ENCODE assay signal across 24 cellular contexts in the genomic region with DNA sequence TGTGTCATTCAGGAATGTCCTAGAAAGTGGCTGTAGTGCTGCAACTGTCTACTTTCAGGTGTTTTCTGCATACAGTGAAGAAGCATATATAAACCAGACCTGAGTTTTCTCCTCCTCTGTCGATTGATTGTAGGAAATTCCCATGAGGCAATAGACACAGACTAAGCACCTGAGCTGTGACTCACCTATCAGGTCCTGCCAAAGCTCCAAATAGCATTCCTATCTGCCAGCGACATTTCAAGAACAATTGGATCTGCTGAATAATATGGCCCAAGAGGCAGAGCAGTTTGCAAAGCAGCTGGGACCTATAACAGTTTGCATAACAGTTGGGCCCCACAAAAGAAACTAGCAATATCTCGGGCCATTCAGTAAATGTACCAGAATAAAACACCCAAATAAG.
DNase-seq lines count a peak whose midpoint lies in the region; ATAC-seq, FAIRE-seq and TF ChIP-seq lines count a peak whose summit lies in the region.
"Had no signal": no experiment of that assay in that cellular context is flagged by ENCODE, and none has a peak within 500 bp of the region (broad histone marks: within the 10 kb centered on the region; RNA-seq: fewer than 3 reads in every experiment).

No MANE protein-coding gene starts in this region.

- H3K9me3 ChIP-seq in breast epithelium (no peaks in the 10 kb centered on the region), keratinocyte (ENCODE audit: control insufficient read depth, low read depth, low read length) (no peaks in the 10 kb centered on the region), heart left ventricle (no peaks in the 10 kb centered on the region)
- H3K9me3 ChIP-seq: Peyer's patch, SJSA1 had no signal

- intact Hi-C loops in MCF 10A (cut with micrococcal nuclease): no loop called here
- intact Hi-C loops in breast epithelium (cut with DNase I; ENCODE audit: low total_unique reads): loop anchor here (5.0 kb wide), 1 partner anchor 1418 kb away; no protein-coding TSS in a partner anchor
- intact Hi-C loops in heart left ventricle (cut with DNase I): no loop called here

- H3K4me1 Mint-ChIP-seq in MCF 10A (ENCODE audit: insufficient read depth, unreplicated experiment): peaks cover 8% of the 10 kb centered on the region
- H3K4me1 Mint-ChIP-seq: CD8-positive, alpha-beta memory T cell had no signal

- FAIRE-seq in keratinocyte (lab: Jason Lieb, UNC): peak; percentile 77
- no peak for FAIRE-seq in GM12892 (lab: Jason Lieb, UNC)
- FAIRE-seq: HepG2, K562 had no signal

- H3K4me3 ChIP-seq in breast epithelium: no peak overlapping the region
- no peak overlapping the region for H3K4me3 ChIP-seq in epithelial cell of esophagus (ENCODE audit: low read length)
- no peak overlapping the region for H3K4me3 ChIP-seq in keratinocyte (ENCODE audit: control insufficient read depth in 2 of 3, extremely low read depth in 1 of 3, insufficient read depth in 2 of 3, low read depth in 1 of 3, low read length in 3 of 3)
- H3K4me3 ChIP-seq in heart left ventricle: no peak overlapping the region
- H3K4me3 ChIP-seq: K562, Peyer's patch, SJSA1 had no signal

- peak; percentile 53 for DNase-seq in MCF 10A (ENCODE audit: unreplicated experiment)
- DNase-seq in breast epithelium (ENCODE audit: low spot score in 2 of 2): no peak
- peak; percentile 88 for DNase-seq in epithelial cell of esophagus (ENCODE audit: low read depth)
- peak; percentile 11 for DNase-seq in keratinocyte (ENCODE audit: low read depth, low spot score)
- no peak for DNase-seq in NCI-H510A treated with DMSO at 0.1 percent for 48 hours (lab: John Stamatoyannopoulos, UW)
- DNase-seq in heart left ventricle: no peak
- DNase-seq in GM12892 (ENCODE audit: insufficient read length): no peak
- DNase-seq: CD8-positive, alpha-beta memory T cell; EL; GF-D8; H7; MM.1S; NCI-H1048; NCI-H1417 treated with DMSO at 0.1 percent for 48 hours; NCI-H187; NCI-H446; NCI-H82; Peyer's patch had no signal

- H3K4me2 ChIP-seq in keratinocyte (ENCODE audit: control insufficient read depth, extremely low read depth, insufficient read depth, low read depth, low read length): no peak overlapping the region

- no peaks in the 10 kb centered on the region for H3K36me3 Mint-ChIP-seq in MCF 10A (ENCODE audit: insufficient read depth, unreplicated experiment)
- H3K36me3 Mint-ChIP-seq: CD8-positive, alpha-beta memory T cell had no signal

- H4K20me1 ChIP-seq in keratinocyte (ENCODE audit: control insufficient read depth, extremely low read depth, insufficient read depth, low read length): no peaks in the 10 kb centered on the region

- no peaks in the 10 kb centered on the region for H3K79me2 ChIP-seq in keratinocyte (ENCODE audit: control insufficient read depth, insufficient read depth, low read length)

- POLR2A ChIA-PET in MCF 10A (lab: Yijun Ruan, JAX): interaction anchor here (0.6 to 1.3 kb wide), 7 partner anchors 8 to 1227 kb away, joined by 3 to 4 read pairs (median 3); no protein-coding TSS in a partner anchor

- no peak overlapping the region for H2AFZ ChIP-seq in keratinocyte (ENCODE audit: control insufficient read depth, low read length)

- H3K27me3 Mint-ChIP-seq in MCF 10A (ENCODE audit: insufficient read depth, unreplicated experiment): no peaks in the 10 kb centered on the region
- H3K27me3 Mint-ChIP-seq: CD8-positive, alpha-beta memory T cell had no signal

- ATAC-seq in GM21717 (IDR thresholded peaks at IDR 0.05; ENCODE audit: unreplicated experiment) (no peak), heart left ventricle (no peak)
- ATAC-seq: HepG2, K562, Right ventricle myocardium inferior had no signal

- no peak overlapping the region for H3K9ac ChIP-seq in keratinocyte (ENCODE audit: control insufficient read depth, extremely low read depth, insufficient read depth, low read length)

- no peak overlapping the region for H3K27ac ChIP-seq in breast epithelium
- no peak overlapping the region for H3K27ac ChIP-seq in keratinocyte (ENCODE audit: control insufficient read depth, insufficient read depth, low read length)
- no peak overlapping the region for H3K27ac ChIP-seq in heart left ventricle
- H3K27ac ChIP-seq: C4-2B, Peyer's patch, SJSA1 had no signal

- dilution Hi-C loops in keratinocyte (cut with MboI; ENCODE audit: extremely low pct_ligation_motif_present, low sequenced_read_pairs): no loop called here

- H3K27ac Mint-ChIP-seq in MCF 10A (ENCODE audit: low read depth, unreplicated experiment): no peak overlapping the region
- H3K27ac Mint-ChIP-seq: CD8-positive, alpha-beta memory T cell had no signal

- TF ChIP-seq POLR2A in breast epithelium (IDR thresholded peaks at IDR 0.05) (no peak), heart left ventricle (IDR thresholded peaks at IDR 0.05) (no peak), GM12892 (IDR thresholded peaks at IDR 0.05; ENCODE audit: low read depth, low read length) (no peak)

- no peaks in the 10 kb centered on the region for H3K9me1 ChIP-seq in keratinocyte (ENCODE audit: control insufficient read depth, extremely low read depth, insufficient read depth, low read length)

- TF ChIP-seq CTCF in MCF 10A (IDR thresholded peaks at IDR 0.05; ENCODE audit: unreplicated experiment) (no peak), breast epithelium (IDR thresholded peaks at IDR 0.05) (no peak), epithelial cell of esophagus (IDR thresholded peaks at IDR 0.05; ENCODE audit: insufficient read depth, low read depth, low read length, missing control alignments) (no peak), keratinocyte (optimal IDR thresholded peaks at IDR 0.05 in 1 of 3, IDR thresholded peaks at IDR 0.05 in 1 of 3, conservative IDR thresholded peaks at IDR 0.05 in 1 of 3; ENCODE audit: extremely low read depth in 1 of 3, insufficient read depth in 2 of 3, low read length in 3 of 3) (no peak), heart left ventricle (IDR thresholded peaks at IDR 0.05) (no peak)

- H3K36me3 ChIP-seq in breast epithelium: no peaks in the 10 kb centered on the region
- H3K36me3 ChIP-seq in keratinocyte (ENCODE audit: control insufficient read depth in 2 of 2, extremely low read depth in 1 of 2, insufficient read depth in 2 of 2, low read length in 2 of 2): no peaks in the 10 kb centered on the region
- no peaks in the 10 kb centered on the region for H3K36me3 ChIP-seq in heart left ventricle
- H3K36me3 ChIP-seq: Peyer's patch, SJSA1 had no signal

- no peak overlapping the region for H3K4me3 Mint-ChIP-seq in MCF 10A (ENCODE audit: unreplicated experiment)
- H3K4me3 Mint-ChIP-seq: CD8-positive, alpha-beta memory T cell had no signal

- H3K4me1 ChIP-seq in breast epithelium: no peaks in the 10 kb centered on the region
- no peaks in the 10 kb centered on the region for H3K4me1 ChIP-seq in keratinocyte (ENCODE audit: control insufficient read depth, extremely low read depth, insufficient read depth, low read length)
- no peaks in the 10 kb centered on the region for H3K4me1 ChIP-seq in heart left ventricle
- H3K4me1 ChIP-seq: Peyer's patch, SJSA1 had no signal

- WGBS in heart left ventricle, 4 donors: 70 to 74% (median 71%) methylated on average over 3 of the region's 3 CpGs

- peaks cover 14% of the 10 kb centered on the region for H3K9me3 Mint-ChIP-seq in MCF 10A (ENCODE audit: unreplicated experiment)

- H3K27me3 ChIP-seq in breast epithelium (no peaks in the 10 kb centered on the region), keratinocyte (ENCODE audit: control insufficient read depth, extremely low read depth, insufficient read depth, low read length) (no peaks in the 10 kb centered on the region), heart left ventricle (no peaks in the 10 kb centered on the region)
- H3K27me3 ChIP-seq: Peyer's patch, SJSA1 had no signal

- no TSS peak for BruUV-seq in MCF 10A (replicated peaks; lab: Mats Ljungman, UMichigan)

- CTCF ChIA-PET in MCF 10A (lab: Yijun Ruan, JAX): interaction anchor here (0.7 kb wide), 1 partner anchor 79 kb away, joined by 3 read pairs; no protein-coding TSS in a partner anchor

Comparison
In these comparisons a context has a peak if more than half of its experiments do, and no peak if none do; other contexts are left out.
1. DNase-seq: peak in MCF 10A (single experiment), epithelial cell of esophagus (single experiment) and keratinocyte (single experiment); none in breast epithelium (0 of 2), NCI-H510A treated with DMSO at 0.1 percent for 48 hours (single experiment), heart left ventricle (0 of 5) and GM12892 (single experiment).